ENCODE assay signal across 29 cellular contexts in genomic region chr2:38583524-38583923, GRCh38. TPM values are rescaled to one million over a fixed set of nuclear protein-coding genes. Genes with fewer than 3 reads are reported as not detected.
A peak's percentile ranks its signal among the peaks of the same experiment; 100 is the strongest.
DNase-seq lines count a peak whose midpoint lies in the region; ATAC-seq, FAIRE-seq and TF ChIP-seq lines count a peak whose summit lies in the region.
"Had no signal": no experiment of that assay in that cellular context is flagged by ENCODE, and none has a peak within 500 bp of the region (broad histone marks: within the 10 kb centered on the region; RNA-seq: fewer than 3 reads in every experiment).

No MANE protein-coding gene starts in this region.

- no peaks in the 10 kb centered on the region for H3K9me3 ChIP-seq in A549
- H3K9me3 ChIP-seq: BLaER1 treated with 17β-estradiol and CSF1 and Interleukin-3, amounts not matched to agents 10 nM and 100 nM; SJCRH30 had no signal

- CTCF ChIA-PET in A549 (lab: Yijun Ruan, JAX): interaction anchor here (0.9 to 21.2 kb wide), 7 partner anchors 17 to 268 kb away, joined by 3 to 423 read pairs (median 7); partner anchors contain the start of gene HNRNPLL
- CTCF ChIA-PET in activated CD4-positive, alpha-beta memory T cell treated with anti-CD3 and anti-CD28 coated beads for 36 hours (lab: Charles Lee): interaction anchor here (0.8 to 6.8 kb wide), 8 partner anchors 9 to 268 kb away, joined by 3 to 135 read pairs (median 5); partner anchors contain the start of gene HNRNPLL

- no peak for TF ChIP-seq RAD21 in A549 (conservative IDR thresholded peaks at IDR 0.05 in 1 of 2, IDR thresholded peaks at IDR 0.05 in 1 of 2)

- H3K4me2 ChIP-seq in A549: no peak overlapping the region
- H3K4me2 ChIP-seq: BLaER1 treated with 17β-estradiol and CSF1 and Interleukin-3, amounts not matched to agents 10 nM and 100 nM had no signal

- H3K4me1 Mint-ChIP-seq in activated CD4-positive, alpha-beta memory T cell treated with anti-CD3 and anti-CD28 coated beads for 36 hours (ENCODE audit: low read depth): peaks cover 58% of the 10 kb centered on the region

- H3K27ac Mint-ChIP-seq in activated CD4-positive, alpha-beta memory T cell treated with anti-CD3 and anti-CD28 coated beads for 36 hours: peak overlapping the region; percentile 13

- intact Hi-C loops in activated CD4-positive, alpha-beta memory T cell treated with anti-CD3 and anti-CD28 coated beads for 36 hours (cut with micrococcal nuclease): no loop called here

- H3K27ac ChIP-seq in A549: no peak overlapping the region
- H3K27ac ChIP-seq: BLaER1 treated with 17β-estradiol and CSF1 and Interleukin-3, amounts not matched to agents 10 nM and 100 nM; SJCRH30 had no signal

- FAIRE-seq in A549 (lab: Jason Lieb, UNC): peak; percentile 61
- FAIRE-seq in GM12891 (lab: Jason Lieb, UNC): peak; percentile 20
- FAIRE-seq in islet of Langerhans (lab: Jason Lieb, UNC): peak; percentile 36
- no peak for FAIRE-seq in RCC 7860 (lab: Jason Lieb, UNC)
- FAIRE-seq: GM12878 had no signal

- H3K4me3 ChIP-seq in A549: no peak overlapping the region
- H3K4me3 ChIP-seq: BLaER1 treated with 17β-estradiol and CSF1 and Interleukin-3, amounts not matched to agents 10 nM and 100 nM; GM12878; SJCRH30 had no signal

- peaks cover 3% of the 10 kb centered on the region for H3K9me3 Mint-ChIP-seq in activated CD4-positive, alpha-beta memory T cell treated with anti-CD3 and anti-CD28 coated beads for 36 hours
- H3K9me3 Mint-ChIP-seq: CD8-positive, alpha-beta memory T cell had no signal

- WGBS in A549 (ENCODE audit: missing lambda C conversion rate): 82% methylated on average over 3 of the region's 3 CpGs

- no peak for TF ChIP-seq POLR2A in A549 (IDR thresholded peaks at IDR 0.05; ENCODE audit: low read length)
- no peak for TF ChIP-seq POLR2A in GM12891 (IDR thresholded peaks at IDR 0.05; ENCODE audit: low read depth, low read length)

- no peak for DNase-seq in A549 (ENCODE audit: low read depth in 1 of 2, low spot score in 1 of 2)
- DNase-seq in GM12891 (ENCODE audit: insufficient read length, low spot score): no peak
- no peak for DNase-seq in activated CD4-positive, alpha-beta memory T cell treated with anti-CD3 and anti-CD28 coated beads for 36 hours
- DNase-seq in RCC 7860 (ENCODE audit: low spot score): no peak
- DNase-seq in stimulated activated CD4-positive, alpha-beta T cell treated with anti-CD3 and anti-CD28 coated beads, Interleukin-2, amount 100 ng/mL, for 48 hours: no peak
- DNase-seq: AML-193; CD8-positive, alpha-beta memory T cell; DMS 273 treated with DMSO at 0.1 percent for 48 hours; DMS79; EL; GDM1; Kasumi-1; MV-4-11; NCI-H1105; NCI-H1436 treated with DMSO at 0.1 percent for 48 hours; NCI-H1930; NCI-H2107; NCI-H524; NCI-H774; NK-92 treated with Interleukin-12 subunit alpha and Interleukin-12 subunit beta, amount 100 ng/mL, for 24 hours; PC-3; SJCRH30 had no signal

- ATAC-seq in A549 (no peak), HG02884 (IDR thresholded peaks at IDR 0.05; ENCODE audit: unreplicated experiment) (no peak)
- ATAC-seq: GM12878, HCT116, PC-3, Right ventricle myocardium inferior, SK-N-SH treated with all-trans-retinoic acid at 6 μM for 48 hours had no signal

- no peaks in the 10 kb centered on the region for H3K27me3 Mint-ChIP-seq in activated CD4-positive, alpha-beta memory T cell treated with anti-CD3 and anti-CD28 coated beads for 36 hours
- H3K27me3 Mint-ChIP-seq: CD8-positive, alpha-beta memory T cell had no signal

- POLR2A ChIA-PET in A549 (lab: Yijun Ruan, JAX): interaction anchor here (5.2 kb wide), 1 partner anchor 167 kb away, joined by 57 read pairs; the partner anchor contains the start of gene SRSF7
- POLR2A ChIA-PET in activated CD4-positive, alpha-beta memory T cell treated with anti-CD3 and anti-CD28 coated beads for 36 hours (lab: Charles Lee): interaction anchor here (0.6 to 4.3 kb wide), 6 partner anchors 12 to 163 kb away, joined by 3 to 38 read pairs (median 4); partner anchors contain the start of gene HNRNPLL

- H3K4me3 Mint-ChIP-seq in activated CD4-positive, alpha-beta memory T cell treated with anti-CD3 and anti-CD28 coated beads for 36 hours: no peak overlapping the region

- H3K4me1 ChIP-seq in A549: peaks cover 3% of the 10 kb centered on the region; the same call in 1 of the 3 replicates

- peaks cover 58% of the 10 kb centered on the region for H3K36me3 Mint-ChIP-seq in activated CD4-positive, alpha-beta memory T cell treated with anti-CD3 and anti-CD28 coated beads for 36 hours

- no peak for TF ChIP-seq CTCF in A549 (IDR thresholded peaks at IDR 0.05)

- no peak for TF ChIP-seq EP300 in A549 (IDR thresholded peaks at IDR 0.05)

TF ChIP-seq in A549, 52 proteins besides CTCF, POLR2A, EP300 and RAD21:
- TF ChIP-seq KDM5A (IDR thresholded peaks at IDR 0.05) (no peak), POLR2AphosphoS2 (conservative IDR thresholded peaks at IDR 0.05; ENCODE audit: low read length) (no peak), HOXB5 (CRISPR knock-in tag; IDR thresholded peaks at IDR 0.05) (no peak), ZFP36 (IDR thresholded peaks at IDR 0.05; ENCODE audit: borderline replicate concordance, partially characterized antibody) (no peak), ZSCAN20 (CRISPR knock-in tag; IDR thresholded peaks at IDR 0.05) (no peak), HEYL (CRISPR knock-in tag; IDR thresholded peaks at IDR 0.05) (no peak), CHD4 (IDR thresholded peaks at IDR 0.05; ENCODE audit: borderline replicate concordance) (no peak), TFCP2L1 (CRISPR knock-in tag; IDR thresholded peaks at IDR 0.05) (no peak), GATA3 (IDR thresholded peaks at IDR 0.05; ENCODE audit: borderline replicate concordance) (no peak), SREBF2 (IDR thresholded peaks at IDR 0.05) (no peak), MAFK (IDR thresholded peaks at IDR 0.05; ENCODE audit: partially characterized antibody) (no peak), ATOH8 (CRISPR knock-in tag; IDR thresholded peaks at IDR 0.05; ENCODE audit: low read depth) (no peak), BHLHE40 (IDR thresholded peaks at IDR 0.05; ENCODE audit: low read depth, low read length) (no peak)
- TF ChIP-seq, protein P1, sequence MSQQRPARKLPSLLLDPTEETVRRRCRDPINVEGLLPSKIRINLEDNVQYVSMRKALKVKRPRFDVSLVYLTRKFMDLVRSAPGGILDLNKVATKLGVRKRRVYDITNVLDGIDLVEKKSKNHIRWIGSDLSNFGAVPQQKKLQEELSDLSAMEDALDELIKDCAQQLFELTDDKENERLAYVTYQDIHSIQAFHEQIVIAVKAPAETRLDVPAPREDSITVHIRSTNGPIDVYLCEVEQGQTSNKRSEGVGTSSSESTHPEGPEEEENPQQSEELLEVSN (IDR thresholded peaks at IDR 0.05; ENCODE audit: borderline replicate concordance, low read depth): no peak

TF ChIP-seq in GM12891, 5 proteins besides CTCF, POLR2A, EP300 and RAD21:
- TF ChIP-seq POU2F2 (IDR thresholded peaks at IDR 0.05; ENCODE audit: low read depth, low read length): no peak

RNA-seq across cellular contexts. Expression of gene HNRNPLL, which starts 19.2 kb away (rescaled TPM):
- 67.5 and 73.8 TPM in 2 replicates for polyA plus RNA-seq in A549 (2011; rRNA removed)
- polyA plus RNA-seq in A549 (2012; cell fraction: cytosol; rRNA removed): 17.6 and 19.7 TPM in 2 replicates
- 12.3 and 14.5 TPM in 2 replicates for polyA plus RNA-seq in A549 (2012; cell fraction: nucleus; rRNA removed)
- 36.5 to 39.3 TPM (median 39.0 TPM) in 3 replicates for polyA plus RNA-seq in A549 (2017; fragmentation: RNase III; extraction: RNeasy Plus Mini Kit Qiagen cat#74134 plus additional on column Dnase treatment)
- polyA minus RNA-seq in A549 (2011; rRNA and poly(A)+ RNA removed): 21.4 and 24.9 TPM in 2 replicates
- 30.7 TPM for polyA plus RNA-seq in GM12891 (2012; ENCODE audit: low read depth, missing spikeins)
- 100 to 1,000 TPM; 106 to 108 TPM for total RNA-seq in activated CD4-positive, alpha-beta memory T cell treated with anti-CD3 and anti-CD28 coated beads for 36 hours
